Comparison of ENCODE assay signal across 9 cellular contexts in the genomic region with DNA sequence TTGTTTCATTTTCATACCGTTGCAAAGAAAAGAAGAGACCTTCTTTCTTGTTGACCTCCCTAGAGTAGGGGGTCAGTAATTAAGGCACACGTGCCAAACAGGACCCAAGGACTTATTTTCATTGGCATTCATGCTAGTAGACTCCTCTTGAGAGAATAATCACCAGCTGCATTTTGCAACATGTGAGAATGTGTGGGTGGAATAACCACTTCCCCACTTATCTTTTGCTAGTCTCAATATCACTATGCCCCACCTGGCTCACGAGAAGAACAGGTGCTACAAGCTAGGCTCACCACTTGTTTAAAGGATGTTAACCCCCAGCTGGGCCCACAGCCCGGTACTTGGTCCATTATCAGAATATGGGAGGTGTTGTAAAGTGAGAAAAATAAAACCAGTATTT.
DNase-seq lines count a peak whose midpoint lies in the region; ATAC-seq, FAIRE-seq and TF ChIP-seq lines count a peak whose summit lies in the region.
"Had no signal": no experiment of that assay in that cellular context is flagged by ENCODE, and none has a peak within 500 bp of the region (broad histone marks: within the 10 kb centered on the region; RNA-seq: fewer than 3 reads in every experiment).

No MANE protein-coding gene starts in this region.

- H3K27ac ChIP-seq in substantia nigra (ENCODE audit: low read depth, low read length, poor library complexity, severe bottlenecking) (no peak overlapping the region), heart left ventricle (no peak overlapping the region)

- intact Hi-C loops in activated T-helper 1 cell treated with anti-CD3 and anti-CD28 coated beads, Interleukin-12 subunit alpha, Interleukin-12 subunit beta, Interleukin-2, Interleukin-4 antibody, amounts not matched to agents 30 ng/mL and 10 ng/mL and 1 ng/mL, durations not matched to agents 14 hours and 24 hours and 36 hours (cut with micrococcal nuclease), result no loop called here
- intact Hi-C loops in heart left ventricle (cut with DNase I), result no loop called here

- H3K27ac Mint-ChIP-seq in activated T-helper 1 cell treated with anti-CD3 and anti-CD28 coated beads, Interleukin-12 subunit alpha, Interleukin-12 subunit beta, Interleukin-2, Interleukin-4 antibody, amounts not matched to agents 30 ng/mL and 10 ng/mL and 1 ng/mL, durations not matched to agents 14 hours and 24 hours and 36 hours, result no peak overlapping the region

- ATAC-seq in GM21423 (IDR thresholded peaks at IDR 0.05; ENCODE audit: unreplicated experiment), result peak; percentile 93
- peak; percentile 93 for ATAC-seq in HG03571 (IDR thresholded peaks at IDR 0.05; ENCODE audit: unreplicated experiment)
- no peak for ATAC-seq in heart left ventricle

- H3K9me3 Mint-ChIP-seq in activated T-helper 1 cell treated with anti-CD3 and anti-CD28 coated beads, Interleukin-12 subunit alpha, Interleukin-12 subunit beta, Interleukin-2, Interleukin-4 antibody, amounts not matched to agents 30 ng/mL and 10 ng/mL and 1 ng/mL, durations not matched to agents 14 hours and 24 hours and 36 hours, result no peaks in the 10 kb centered on the region

- no peaks in the 10 kb centered on the region for H3K9me3 ChIP-seq in heart left ventricle

- H3K4me3 Mint-ChIP-seq in activated T-helper 1 cell treated with anti-CD3 and anti-CD28 coated beads, Interleukin-12 subunit alpha, Interleukin-12 subunit beta, Interleukin-2, Interleukin-4 antibody, amounts not matched to agents 30 ng/mL and 10 ng/mL and 1 ng/mL, durations not matched to agents 14 hours and 24 hours and 36 hours, result no peak overlapping the region

- TF ChIP-seq CTCF in astrocyte of the spinal cord (IDR thresholded peaks at IDR 0.05; ENCODE audit: low read depth, low read length), result no peak
- no peak for TF ChIP-seq CTCF in heart left ventricle (IDR thresholded peaks at IDR 0.05)

- no peak for DNase-seq in GM12891 (ENCODE audit: insufficient read length, low spot score)
- peak; percentile 29 for DNase-seq in astrocyte of the spinal cord (ENCODE audit: low read depth, low spot score)
- no peak for DNase-seq in activated T-helper 1 cell treated with anti-CD3 and anti-CD28 coated beads, Interleukin-12 subunit alpha, Interleukin-12 subunit beta, Interleukin-2, Interleukin-4 antibody, amounts not matched to agents 30 ng/mL and 10 ng/mL and 1 ng/mL, durations not matched to agents 14 hours and 24 hours and 36 hours (ENCODE audit: low spot score)
- no peak for DNase-seq in GM19240 (ENCODE audit: insufficient read length, low spot score)
- no peak for DNase-seq in substantia nigra (lab: John Stamatoyannopoulos, UW)
- DNase-seq in heart left ventricle, result no peak

- H3K36me3 Mint-ChIP-seq in activated T-helper 1 cell treated with anti-CD3 and anti-CD28 coated beads, Interleukin-12 subunit alpha, Interleukin-12 subunit beta, Interleukin-2, Interleukin-4 antibody, amounts not matched to agents 30 ng/mL and 10 ng/mL and 1 ng/mL, durations not matched to agents 14 hours and 24 hours and 36 hours (ENCODE audit: low read depth), result no peaks in the 10 kb centered on the region

- H3K27me3 ChIP-seq in heart left ventricle, result no peaks in the 10 kb centered on the region

- TF ChIP-seq POLR2A in GM12891 (IDR thresholded peaks at IDR 0.05; ENCODE audit: low read depth, low read length), result no peak
- TF ChIP-seq POLR2A in heart left ventricle (IDR thresholded peaks at IDR 0.05), result no peak

- H3K36me3 ChIP-seq in heart left ventricle, result no peaks in the 10 kb centered on the region

- peak; percentile 98 for FAIRE-seq in GM12891 (lab: Jason Lieb, UNC)
- FAIRE-seq: keratinocyte had no signal

- H3K4me3 ChIP-seq in astrocyte of the spinal cord (ENCODE audit: low read depth, low read length) (no peak overlapping the region), heart left ventricle (no peak overlapping the region)

- in situ Hi-C loops in astrocyte of the spinal cord (cut with HindIII; ENCODE audit: low sequenced_read_pairs), result no loop called here

- no peaks in the 10 kb centered on the region for H3K27me3 Mint-ChIP-seq in activated T-helper 1 cell treated with anti-CD3 and anti-CD28 coated beads, Interleukin-12 subunit alpha, Interleukin-12 subunit beta, Interleukin-2, Interleukin-4 antibody, amounts not matched to agents 30 ng/mL and 10 ng/mL and 1 ng/mL, durations not matched to agents 14 hours and 24 hours and 36 hours (ENCODE audit: insufficient read depth)

- peaks cover 4% of the 10 kb centered on the region for H3K4me1 Mint-ChIP-seq in activated T-helper 1 cell treated with anti-CD3 and anti-CD28 coated beads, Interleukin-12 subunit alpha, Interleukin-12 subunit beta, Interleukin-2, Interleukin-4 antibody, amounts not matched to agents 30 ng/mL and 10 ng/mL and 1 ng/mL, durations not matched to agents 14 hours and 24 hours and 36 hours (ENCODE audit: low read depth)

- WGBS in heart left ventricle, 4 donors, result 40 to 54% (median 48%) methylated on average over 4 of the region's 4 CpGs

- peaks cover 0 to 4% (median 0%) of the 10 kb centered on the region in 12 donors for H3K4me1 ChIP-seq in heart left ventricle

TF ChIP-seq in GM12891, 5 proteins besides CTCF, POLR2A, EP300 and RAD21:
- TF ChIP-seq POLR2AphosphoS5 (IDR thresholded peaks at IDR 0.05; ENCODE audit: low read depth, low read length), result peak; percentile 89
- no peak for TF ChIP-seq TAF1 (IDR thresholded peaks at IDR 0.05; ENCODE audit: low read depth, low read length)
- no peak for TF ChIP-seq PAX5 (IDR thresholded peaks at IDR 0.05; ENCODE audit: insufficient read depth, low read length, severe bottlenecking)
- peak; percentile 97 for TF ChIP-seq SPI1 (IDR thresholded peaks at IDR 0.05; ENCODE audit: low read depth, low read length)
- TF ChIP-seq POU2F2 (IDR thresholded peaks at IDR 0.05; ENCODE audit: low read depth, low read length), result peak; percentile 98

Comparison
In these comparisons a context has a peak if more than half of its experiments do, and no peak if none do; other contexts are left out.
1. ATAC-seq: peak in GM21423 (single experiment) and HG03571 (single experiment); none in heart left ventricle (0 of 4).